14 cellular contexts compared by ENCODE assay signal in the genomic region with DNA sequence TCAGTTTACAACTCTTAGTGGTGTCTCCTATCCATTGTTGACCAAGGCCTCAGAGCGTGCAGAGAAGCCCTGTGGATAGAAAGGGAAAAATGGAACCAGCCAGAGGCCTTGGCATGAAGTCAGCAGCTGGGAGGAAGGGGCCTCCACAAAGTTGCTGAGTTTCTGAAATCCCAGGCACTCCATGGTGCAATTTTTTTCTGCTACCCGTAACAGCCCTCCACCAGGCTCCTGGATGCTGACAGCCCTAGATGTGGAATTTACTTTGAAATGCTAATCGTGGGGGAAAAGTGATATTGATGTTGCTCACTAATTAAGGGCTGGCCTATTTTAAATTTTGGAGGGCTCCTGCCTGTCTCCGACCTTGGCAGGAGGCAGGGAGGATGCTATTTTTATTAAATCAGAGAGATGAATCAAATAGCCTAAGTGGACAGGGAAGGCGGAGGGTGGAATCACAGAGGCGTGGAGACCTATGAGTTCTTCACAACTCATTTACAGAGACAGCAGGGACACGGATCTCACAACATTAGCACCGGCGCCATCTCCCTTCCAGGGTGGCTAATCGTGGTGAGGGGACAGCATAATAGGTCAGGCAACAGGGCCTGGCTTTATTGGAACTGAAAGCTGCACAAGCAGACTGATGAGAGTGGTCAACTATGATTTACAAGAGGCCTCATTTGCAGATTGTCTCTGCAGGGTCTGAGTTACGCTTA.
A peak's percentile ranks its signal among the peaks of the same experiment; 100 is the strongest.
DNase-seq lines count a peak whose midpoint lies in the region; ATAC-seq and TF ChIP-seq lines count a peak whose summit lies in the region.
"Had no signal": no experiment of that assay in that cellular context is flagged by ENCODE, and none has a peak within 500 bp of the region (broad histone marks: within the 10 kb centered on the region; RNA-seq: fewer than 3 reads in every experiment).

No MANE protein-coding gene starts in this region.

- H3K23ac ChIP-seq in mesendoderm (ENCODE audit: low read length) = no peak overlapping the region

- H3K4ac ChIP-seq in mesendoderm (ENCODE audit: low read depth, low read length) = no peak overlapping the region

- DNase-seq in NCI-H2227 (lab: John Stamatoyannopoulos, UW; ENCODE audit: unreplicated experiment) (peak; percentile 19), mesendoderm (peak; percentile 70), retina (peak; percentile 64), CD14-positive monocyte (ENCODE audit: low spot score) (no peak), left cardiac atrium (no peak)
- DNase-seq: 8988T; AML-193; CD4-positive, CD25-positive, alpha-beta regulatory T cell; DMS53; HCEC 1CT; HFFc6 had no signal

- no CpG with 5 or more reads among the region's 11 CpGs for WGBS in mesendoderm (ENCODE audit: extremely low coverage, insufficient coverage, low lambda C conversion rate)

- ATAC-seq in HG03139 (IDR thresholded peaks at IDR 0.05; ENCODE audit: unreplicated experiment) = no peak
- ATAC-seq in left cardiac atrium = no peak

- H2AK5ac ChIP-seq in mesendoderm (ENCODE audit: low read length) = no peak overlapping the region

- H3K4me1 ChIP-seq in mesendoderm (ENCODE audit: control insufficient read depth, low read depth, low read length) = peaks cover 6% of the 10 kb centered on the region
- H3K4me1 ChIP-seq: BLaER1 had no signal

- no peak overlapping the region for H2BK120ac ChIP-seq in mesendoderm (ENCODE audit: low read depth, low read length)

- no peaks in the 10 kb centered on the region for H3K79me2 ChIP-seq in mesendoderm (ENCODE audit: control insufficient read depth, insufficient read depth, low read length)

- no peak overlapping the region for H3K56ac ChIP-seq in mesendoderm (ENCODE audit: low read length)

- H3K9ac ChIP-seq in mesendoderm (ENCODE audit: low read length) = no peak overlapping the region
- H3K9ac ChIP-seq: BLaER1 had no signal

- H4K5ac ChIP-seq in mesendoderm (ENCODE audit: low read length) = no peak overlapping the region

- H3K4me1 Mint-ChIP-seq in brain = peaks cover 35% of the 10 kb centered on the region
- no peaks in the 10 kb centered on the region for H3K4me1 Mint-ChIP-seq in CD14-positive monocyte
- H3K4me1 Mint-ChIP-seq: CD4-positive, CD25-positive, alpha-beta regulatory T cell had no signal

- no peaks in the 10 kb centered on the region for H3K79me1 ChIP-seq in mesendoderm (ENCODE audit: low read length)

- H3K4me2 ChIP-seq in mesendoderm (ENCODE audit: low read length) = no peak overlapping the region
- H3K4me2 ChIP-seq: BLaER1 had no signal

- H3K36me3 ChIP-seq in mesendoderm (ENCODE audit: control insufficient read depth, insufficient read depth, low read length) = no peaks in the 10 kb centered on the region
- H3K36me3 ChIP-seq: BLaER1 had no signal

- no peak overlapping the region for H4K8ac ChIP-seq in mesendoderm (ENCODE audit: low read depth, low read length)

- H3K36me3 Mint-ChIP-seq in brain = no peaks in the 10 kb centered on the region
- no peaks in the 10 kb centered on the region for H3K36me3 Mint-ChIP-seq in CD14-positive monocyte
- H3K36me3 Mint-ChIP-seq: CD4-positive, CD25-positive, alpha-beta regulatory T cell had no signal

- intact Hi-C loops in CD14-positive monocyte (cut with micrococcal nuclease) = no loop called here
- intact Hi-C loops in left cardiac atrium (cut with DNase I) = no loop called here

- H3K27ac ChIP-seq in mesendoderm (ENCODE audit: low read depth, low read length) = no peak overlapping the region
- H3K27ac ChIP-seq: BLaER1 had no signal

- no peak overlapping the region for H2BK15ac ChIP-seq in mesendoderm (replicated peaks; ENCODE audit: low read depth)

- H2BK5ac ChIP-seq in mesendoderm (ENCODE audit: low read length) = no peak overlapping the region

- no peak overlapping the region for H3K4me3 Mint-ChIP-seq in brain
- H3K4me3 Mint-ChIP-seq in CD14-positive monocyte = no peak overlapping the region
- H3K4me3 Mint-ChIP-seq: CD4-positive, CD25-positive, alpha-beta regulatory T cell; HFFc6 had no signal

- H3K27ac Mint-ChIP-seq in brain (peak overlapping the region in 3 of 5 experiments; percentile 41 to 93 (median 43)), CD14-positive monocyte (no peak overlapping the region)
- H3K27ac Mint-ChIP-seq: CD4-positive, CD25-positive, alpha-beta regulatory T cell; HFFc6 had no signal

- peaks cover 0 to 3% (median 0%) of the 10 kb centered on the region in 5 experiments for H3K9me3 Mint-ChIP-seq in brain
- peaks cover 0 to 2% (median 0%) of the 10 kb centered on the region in 7 donors for H3K9me3 Mint-ChIP-seq in CD14-positive monocyte
- H3K9me3 Mint-ChIP-seq: CD4-positive, CD25-positive, alpha-beta regulatory T cell had no signal

- H3K4me3 ChIP-seq in mesendoderm (ENCODE audit: low read length) = no peak overlapping the region
- H3K4me3 ChIP-seq: BLaER1 had no signal

- H3K27me3 ChIP-seq in mesendoderm (ENCODE audit: insufficient read depth, low read length, poor library complexity) = no peaks in the 10 kb centered on the region
- H3K27me3 ChIP-seq: BLaER1 had no signal

- H3K27me3 Mint-ChIP-seq in brain = peaks cover 4% of the 10 kb centered on the region
- peaks cover 6 to 22% (median 13%) of the 10 kb centered on the region in 3 donors for H3K27me3 Mint-ChIP-seq in CD14-positive monocyte (ENCODE audit: low read depth in 3 of 3)

- TF ChIP-seq CTCF in brain (conservative IDR thresholded peaks at IDR 0.05) (no peak), CD14-positive monocyte (IDR thresholded peaks at IDR 0.05) (no peak)

- no peak overlapping the region for H3K18ac ChIP-seq in mesendoderm (ENCODE audit: low read length)

Comparison
In these comparisons a context has a peak if more than half of its experiments do, and no peak if none do; other contexts are left out.
1. DNase-seq: peak in NCI-H2227 (single experiment), mesendoderm (single experiment) and retina (single experiment); none in CD14-positive monocyte (single experiment) and left cardiac atrium (single experiment).
2. H3K27ac Mint-ChIP-seq: peak in brain (3 of 5); none in CD14-positive monocyte (0 of 7).